25 cellular contexts compared by ENCODE assay signal in the genomic region with DNA sequence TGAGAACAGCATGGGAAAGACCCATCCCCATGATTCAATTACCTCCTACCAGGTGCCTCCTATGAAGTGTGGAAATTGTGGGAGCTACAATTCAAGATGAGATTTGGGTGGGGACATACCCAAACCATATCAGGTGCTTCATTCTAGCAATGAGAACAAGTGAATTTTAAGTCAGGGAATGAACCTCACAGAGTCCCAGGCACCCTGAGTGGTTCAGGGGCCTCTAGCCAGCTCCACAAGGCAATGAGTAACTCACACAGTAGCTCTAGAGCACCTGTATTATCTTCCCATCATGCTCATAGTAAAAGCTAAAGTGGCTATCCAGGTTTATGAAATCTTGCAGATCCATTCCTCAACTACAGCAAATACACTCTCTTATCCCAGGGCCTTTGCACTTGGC. TPM values are rescaled to one million over a fixed set of nuclear protein-coding genes. Genes with fewer than 3 reads are reported as not detected.
DNase-seq lines count a peak whose midpoint lies in the region; ATAC-seq, FAIRE-seq and TF ChIP-seq lines count a peak whose summit lies in the region.
"Had no signal": no experiment of that assay in that cellular context is flagged by ENCODE, and none has a peak within 500 bp of the region (broad histone marks: within the 10 kb centered on the region; RNA-seq: fewer than 3 reads in every experiment).

No MANE protein-coding gene starts in this region.

- H3K36me3 ChIP-seq in H1 (ENCODE audit: control insufficient read depth in 2 of 4, insufficient read depth in 4 of 4, low read length in 3 of 4) (no peaks in the 10 kb centered on the region), thoracic aorta (no peaks in the 10 kb centered on the region)
- H3K36me3 ChIP-seq: BLaER1 had no signal

- no peak overlapping the region for H4K8ac ChIP-seq in H1 (ENCODE audit: extremely low read depth, insufficient read depth, low read length)

- H2BK12ac ChIP-seq in H1 (ENCODE audit: low read depth, low read length): no peak overlapping the region

- no peak for ATAC-seq in thoracic aorta (ENCODE audit: insufficient number of reproducible peaks, low FRiP score, low read depth)
- ATAC-seq in GM18868 (IDR thresholded peaks at IDR 0.05; ENCODE audit: unreplicated experiment): no peak

- no peak for TF ChIP-seq RAD21 in H1 (IDR thresholded peaks at IDR 0.05 in 1 of 2, conservative IDR thresholded peaks at IDR 0.05 in 1 of 2; ENCODE audit: low read depth in 2 of 2, low read length in 2 of 2)

- H3K23ac ChIP-seq in H1 (ENCODE audit: insufficient read length): no peak overlapping the region

- TF ChIP-seq EP300 in H1 (IDR thresholded peaks at IDR 0.05; ENCODE audit: borderline replicate concordance in 1 of 2, low read depth in 2 of 2, low read length in 2 of 2): no peak

- H3K56ac ChIP-seq in H1 (replicated peaks; ENCODE audit: insufficient read length, low read depth, low read length): no peak overlapping the region

- H4K91ac ChIP-seq in H1 (replicated peaks; ENCODE audit: insufficient read length, low read length): no peak overlapping the region

- no peak overlapping the region for H3K18ac ChIP-seq in H1 (ENCODE audit: extremely low read depth, low read length)

- H3K4me1 Mint-ChIP-seq in activated naive CD4-positive, alpha-beta T cell treated with anti-CD3 and anti-CD28 coated beads for 36 hours (ENCODE audit: low read depth): no peaks in the 10 kb centered on the region
- H3K4me1 Mint-ChIP-seq: CD14-positive monocyte; CD4-positive, alpha-beta memory T cell had no signal

- no peak for FAIRE-seq in H1 (lab: Jason Lieb, UNC)
- FAIRE-seq: GM12892, GM18507 had no signal

- no peaks in the 10 kb centered on the region for H3K79me1 ChIP-seq in H1 (ENCODE audit: low read depth, low read length)

- no peak overlapping the region for H2BK120ac ChIP-seq in H1 (replicated peaks; ENCODE audit: low read depth, low read length)

- no peak overlapping the region for H2AK5ac ChIP-seq in H1 (ENCODE audit: low read depth, low read length)

- H3K23me2 ChIP-seq in H1 (ENCODE audit: low read depth, low read length): no peaks in the 10 kb centered on the region

- H3K14ac ChIP-seq in H1 (ENCODE audit: insufficient read length): no peak overlapping the region

- no peaks in the 10 kb centered on the region for H3K9me3 Mint-ChIP-seq in activated naive CD4-positive, alpha-beta T cell treated with anti-CD3 and anti-CD28 coated beads for 36 hours
- H3K9me3 Mint-ChIP-seq: CD14-positive monocyte; CD4-positive, alpha-beta memory T cell had no signal

- H3K4ac ChIP-seq in H1 (replicated peaks; ENCODE audit: insufficient read length, low read depth, low read length): no peak overlapping the region

- H3K9me3 ChIP-seq in H1 (ENCODE audit: insufficient read depth in 2 of 2, low read depth in 1 of 2, low read length in 1 of 2) (no peaks in the 10 kb centered on the region), thoracic aorta (no peaks in the 10 kb centered on the region)
- H3K9me3 ChIP-seq: BLaER1 had no signal

- H3K36me3 Mint-ChIP-seq in activated naive CD4-positive, alpha-beta T cell treated with anti-CD3 and anti-CD28 coated beads for 36 hours (ENCODE audit: low read depth): no peaks in the 10 kb centered on the region
- H3K36me3 Mint-ChIP-seq: CD14-positive monocyte; CD4-positive, alpha-beta memory T cell had no signal

- no peak for TF ChIP-seq CTCF in H1 (IDR thresholded peaks at IDR 0.05; ENCODE audit: control extremely low read depth in 1 of 3, insufficient read depth in 1 of 3, low read depth in 1 of 3, low read length in 3 of 3)
- no peak for TF ChIP-seq CTCF in thoracic aorta (IDR thresholded peaks at IDR 0.05)

- H2BK20ac ChIP-seq in H1 (ENCODE audit: low read length): no peak overlapping the region

- H3K27ac Mint-ChIP-seq in activated naive CD4-positive, alpha-beta T cell treated with anti-CD3 and anti-CD28 coated beads for 36 hours: no peak overlapping the region
- H3K27ac Mint-ChIP-seq: CD14-positive monocyte; CD4-positive, alpha-beta memory T cell had no signal

- H3K27me3 ChIP-seq in H1 (replicated peaks in 1 of 4; ENCODE audit: control insufficient read depth in 3 of 4, extremely low read depth in 1 of 4, insufficient read depth in 3 of 4, low read length in 3 of 4) (no peaks in the 10 kb centered on the region), thoracic aorta (replicated peaks; ENCODE audit: insufficient read depth) (no peaks in the 10 kb centered on the region)
- H3K27me3 ChIP-seq: BLaER1 had no signal

- no peak overlapping the region for H3K4me3 ChIP-seq in H1 (ENCODE audit: extremely low read depth in 1 of 4, insufficient read depth in 2 of 4, low read depth in 3 of 4, low read length in 4 of 4)
- no peak overlapping the region for H3K4me3 ChIP-seq in thoracic aorta
- H3K4me3 ChIP-seq: BLaER1 had no signal

- peak; percentile 18 for DNase-seq in activated naive CD4-positive, alpha-beta T cell treated with anti-CD3 and anti-CD28 coated beads for 36 hours
- DNase-seq in activated naive CD4-positive, alpha-beta T cell (lab: John Stamatoyannopoulos, UW): no peak
- DNase-seq in H1 (ENCODE audit: low read depth in 1 of 2, low spot score in 2 of 2) (peak in 1 of 2 experiments; percentile 16), thoracic aorta (ENCODE audit: low spot score) (no peak), HUDEP-2 (lab: John Stamatoyannopoulos, UW; ENCODE audit: unreplicated experiment in 76 of 76) (no peak), SHP77 treated with DMSO at 0.1 percent for 48 hours (lab: John Stamatoyannopoulos, UW) (no peak), NCI-H146 treated with DMSO at 0.1 percent for 48 hours (lab: John Stamatoyannopoulos, UW; ENCODE audit: unreplicated experiment) (no peak)
- DNase-seq: 8988T; CD4-positive, alpha-beta memory T cell; DMS153; DMS79; GDM1; HCEC 1CT; IMR-90 had no signal

- intact Hi-C loops in activated naive CD4-positive, alpha-beta T cell treated with anti-CD3 and anti-CD28 coated beads for 36 hours (cut with micrococcal nuclease): loop anchor here (5.0 kb wide), 1 partner anchor 207 kb away; no protein-coding TSS in a partner anchor

- no peaks in the 10 kb centered on the region for H4K20me1 ChIP-seq in H1 (replicated peaks in 1 of 2; ENCODE audit: control insufficient read depth in 1 of 2, insufficient read depth in 2 of 2, low read length in 2 of 2)
- H4K20me1 ChIP-seq: BLaER1 had no signal

- peaks cover 15% of the 10 kb centered on the region for H3K27me3 Mint-ChIP-seq in activated naive CD4-positive, alpha-beta T cell treated with anti-CD3 and anti-CD28 coated beads for 36 hours (ENCODE audit: low read depth)

- H2AFZ ChIP-seq in H1 (ENCODE audit: low read length): peak overlapping the region; percentile 21; the same call in 1 of the 2 replicates

- no peaks in the 10 kb centered on the region for H3K79me2 ChIP-seq in H1 (ENCODE audit: control insufficient read depth in 1 of 2, insufficient read depth in 2 of 2, low read length in 2 of 2)

- no peak overlapping the region for H3K4me2 ChIP-seq in H1 (ENCODE audit: insufficient read depth in 1 of 2, low read depth in 2 of 2, low read length in 2 of 2)
- H3K4me2 ChIP-seq: BLaER1 had no signal

- POLR2A ChIA-PET in H1 (lab: Charles Lee; ENCODE audit: partially characterized antibody): interaction anchor here (0.7 to 1.6 kb wide), 3 partner anchors 31 to 486 kb away, joined by 3 to 4 read pairs (median 3); partner anchors contain the start of genes ACCS and C11orf96

- no peak overlapping the region for H3K4me3 Mint-ChIP-seq in activated naive CD4-positive, alpha-beta T cell treated with anti-CD3 and anti-CD28 coated beads for 36 hours
- H3K4me3 Mint-ChIP-seq: CD14-positive monocyte; CD4-positive, alpha-beta memory T cell had no signal

- H3K9ac ChIP-seq in H1 (replicated peaks in 1 of 4; ENCODE audit: extremely low read depth in 1 of 4, low read depth in 3 of 4, low read length in 3 of 4): no peak overlapping the region
- H3K9ac ChIP-seq: BLaER1 had no signal

- CTCF ChIA-PET in activated naive CD4-positive, alpha-beta T cell treated with anti-CD3 and anti-CD28 coated beads for 36 hours (lab: Charles Lee): interaction anchor here (0.9 kb wide), 1 partner anchor 145 kb away, joined by 4 read pairs; no protein-coding TSS in a partner anchor
- CTCF ChIA-PET in H1 (lab: Charles Lee; ENCODE audit: partially characterized antibody): interaction anchor here (1.1 to 5.7 kb wide), 17 partner anchors 9 to 183 kb away, joined by 3 to 43 read pairs (median 4); partner anchors contain the start of gene EXT2

- no peak overlapping the region for H2BK15ac ChIP-seq in H1 (ENCODE audit: low read length)

- no peak overlapping the region for H4K5ac ChIP-seq in H1 (ENCODE audit: insufficient read length, low read depth, low read length)

- no peak overlapping the region for H2BK5ac ChIP-seq in H1 (ENCODE audit: low read depth, low read length)

- H3K27ac ChIP-seq in H1 (ENCODE audit: low read depth, low read length) (no peak overlapping the region), thoracic aorta (peak overlapping the region; percentile 35 to 59)
- H3K27ac ChIP-seq: BLaER1, HL-60 had no signal

- peaks cover 0 to 11% (median 4%) of the 10 kb centered on the region in 4 experiments; a peak in 6 of 7 replicates for H3K4me1 ChIP-seq in H1 (replicated peaks in 1 of 4; ENCODE audit: control insufficient read depth in 3 of 4, insufficient read depth in 4 of 4, low read length in 3 of 4)
- H3K4me1 ChIP-seq in thoracic aorta (ENCODE audit: control insufficient read depth in 1 of 2, low read depth in 2 of 2): peaks cover 24 to 49% of the 10 kb centered on the region in 2 donors
- H3K4me1 ChIP-seq: BLaER1 had no signal

- TF ChIP-seq POLR2A in H1 (IDR thresholded peaks at IDR 0.05; ENCODE audit: control extremely low read depth in 1 of 2, low read depth in 2 of 2, low read length in 2 of 2): no peak

RNA-seq across cellular contexts. Expression of gene ACCSL, which starts 13.1 kb away (rescaled TPM):
- not detected for total RNA-seq in activated naive CD4-positive, alpha-beta T cell treated with anti-CD3 and anti-CD28 coated beads for 36 hours
- not detected in 2 replicates for total RNA-seq in H1 (2021; fragmentation: NEBNext Ultra II Directional; extraction: Animal tissue kit (Norgen Biotek cat#: 25700))
- not detected in 2 replicates for polyA plus RNA-seq in H1 (2011; rRNA removed)
- polyA plus RNA-seq in H1 (2011; cell fraction: cytosol; rRNA removed): not detected
- polyA plus RNA-seq in H1 (2011; cell fraction: nucleus; rRNA removed): not detected
- polyA plus RNA-seq in H1 (2012, experiment 1 of 2): not detected in 4 replicates
- polyA plus RNA-seq in H1 (2012, experiment 2 of 2): not detected
- polyA plus RNA-seq in H1 (2013, experiment 1 of 2): not detected
- polyA plus RNA-seq in H1 (2013, experiment 2 of 2): not detected
- not detected in 2 replicates for polyA minus RNA-seq in H1 (2011; rRNA and poly(A)+ RNA removed)
- not detected for polyA minus RNA-seq in H1 (2011; cell fraction: cytosol; rRNA and poly(A)+ RNA removed)
- polyA minus RNA-seq in H1 (2011; cell fraction: nucleus; rRNA and poly(A)+ RNA removed): not detected
- total RNA-seq in thoracic aorta: not detected
- total RNA-seq: A673; CD4-positive, alpha-beta memory T cell; Daoy; H4; HT1080; IMR-90 had no signal
- polyA plus RNA-seq: AG04450; CD14-positive monocyte; CD4-positive, alpha-beta memory T cell; IMR-90 had no signal

RNA-seq across cellular contexts. Expression of gene ACCS, which starts 31.4 kb away (rescaled TPM):
- total RNA-seq in activated naive CD4-positive, alpha-beta T cell treated with anti-CD3 and anti-CD28 coated beads for 36 hours: 10 to 100 TPM; 16.2 to 16.6 TPM
- total RNA-seq in H1 (2021; fragmentation: NEBNext Ultra II Directional; extraction: Animal tissue kit (Norgen Biotek cat#: 25700)): 4.3 and 6.0 TPM in 2 replicates
- polyA plus RNA-seq in H1 (2011; rRNA removed): 8.0 and 8.5 TPM in 2 replicates
- polyA plus RNA-seq in H1 (2011; cell fraction: cytosol; rRNA removed): 11.0 TPM
- 57.1 TPM for polyA plus RNA-seq in H1 (2011; cell fraction: nucleus; rRNA removed)
- 6.6 to 11.9 TPM (median 8.6 TPM) in 4 replicates for polyA plus RNA-seq in H1 (2012, experiment 1 of 2)
- polyA plus RNA-seq in H1 (2012, experiment 2 of 2): 2.6 TPM
- polyA plus RNA-seq in H1 (2013, experiment 1 of 2): 5.3 TPM
- polyA plus RNA-seq in H1 (2013, experiment 2 of 2): 2.9 TPM
- polyA minus RNA-seq in H1 (2011; rRNA and poly(A)+ RNA removed): 7.3 and 7.9 TPM in 2 replicates
- polyA minus RNA-seq in H1 (2011; cell fraction: cytosol; rRNA and poly(A)+ RNA removed): 4.5 TPM
- polyA minus RNA-seq in H1 (2011; cell fraction: nucleus; rRNA and poly(A)+ RNA removed): 16.4 TPM
- total RNA-seq in thoracic aorta: 10 to 100 TPM; 32.3 to 32.6 TPM
